1 cellular context compared by ENCODE assay signal in genomic region chr12:96401061-96401871, GRCh38.
TF ChIP-seq lines count a peak whose summit lies in the region.

No MANE protein-coding gene starts in this region.

TF ChIP-seq in HEK293, 187 proteins besides CTCF, POLR2A, EP300 and RAD21 (continued from another document and continues in another):
- TF ChIP-seq ZNF10 (tag by site-specific recombination; IDR thresholded peaks at IDR 0.05) (no peak), EGR2 (tag by site-specific recombination; IDR thresholded peaks at IDR 0.05; ENCODE audit: low read depth) (no peak), ZNF501 (tag by site-specific recombination; IDR thresholded peaks at IDR 0.05) (no peak), ZNF138 (tag by site-specific recombination; IDR thresholded peaks at IDR 0.05; ENCODE audit: borderline replicate concordance) (no peak), ZFP3 (tag by site-specific recombination; IDR thresholded peaks at IDR 0.05; ENCODE audit: low read depth) (no peak), ZNF169 (tag by site-specific recombination; IDR thresholded peaks at IDR 0.05) (no peak), ZNF596 (tag by site-specific recombination; IDR thresholded peaks at IDR 0.05) (no peak), ZNF184 (tag by site-specific recombination; IDR thresholded peaks at IDR 0.05) (no peak), KLF10 (tag by site-specific recombination; IDR thresholded peaks at IDR 0.05) (0 out of 2 replicates have a peak, but pooled peaks have one; percentile 13), ZSCAN18 (tag by site-specific recombination; IDR thresholded peaks at IDR 0.05) (no peak), ZNF558 (tag by site-specific recombination; IDR thresholded peaks at IDR 0.05) (no peak), ZNF629 (tag by site-specific recombination; IDR thresholded peaks at IDR 0.05) (peak; percentile 61), ZNF658 (tag by site-specific recombination; IDR thresholded peaks at IDR 0.05) (no peak), ZNF843 (tag by site-specific recombination; IDR thresholded peaks at IDR 0.05) (peak; percentile 42; the same call in 1 of the 2 replicates), ZNF341 (tag by site-specific recombination; IDR thresholded peaks at IDR 0.05; ENCODE audit: low read depth) (no peak), GLI2 (tag by site-specific recombination; IDR thresholded peaks at IDR 0.05; ENCODE audit: borderline replicate concordance, low read depth) (no peak), ZBTB8A (tag by site-specific recombination; IDR thresholded peaks at IDR 0.05) (no peak), ZNF510 (tag by site-specific recombination; IDR thresholded peaks at IDR 0.05; ENCODE audit: insufficient replicate concordance) (no peak), ZNF549 (tag by site-specific recombination; IDR thresholded peaks at IDR 0.05) (no peak), ZNF416 (tag by site-specific recombination; IDR thresholded peaks at IDR 0.05) (no peak), ZNF544 (tag by site-specific recombination; IDR thresholded peaks at IDR 0.05) (no peak), KLF7 (tag by site-specific recombination; IDR thresholded peaks at IDR 0.05; ENCODE audit: borderline replicate concordance) (no peak), YY2 (tag by site-specific recombination; IDR thresholded peaks at IDR 0.05) (no peak), ZNF114 (tag by site-specific recombination; IDR thresholded peaks at IDR 0.05) (no peak), SETDB1 (IDR thresholded peaks at IDR 0.05; ENCODE audit: insufficient read length, low read length) (no peak), IKZF3 (tag by site-specific recombination; IDR thresholded peaks at IDR 0.05) (peak; percentile 60; the same call in 1 of the 2 replicates), ZNF354C (tag by site-specific recombination; IDR thresholded peaks at IDR 0.05; ENCODE audit: borderline replicate concordance, low read depth) (no peak), ZNF26 (tag by site-specific recombination; IDR thresholded peaks at IDR 0.05) (no peak), ZBTB20 (tag by site-specific recombination; IDR thresholded peaks at IDR 0.05) (no peak; the same call in 1 of the 2 replicates), OSR2 (tag by site-specific recombination; IDR thresholded peaks at IDR 0.05) (0 out of 2 replicates have a peak, but pooled peaks have one; percentile 35), ZFP37 (tag by site-specific recombination; IDR thresholded peaks at IDR 0.05) (no peak), ZNF274 (IDR thresholded peaks at IDR 0.05; ENCODE audit: low read length) (no peak), ZNF274 (tag by site-specific recombination; IDR thresholded peaks at IDR 0.05; ENCODE audit: borderline replicate concordance) (no peak), GLI4 (tag by site-specific recombination; IDR thresholded peaks at IDR 0.05) (no peak), ZNF19 (tag by site-specific recombination; IDR thresholded peaks at IDR 0.05; ENCODE audit: low read depth) (no peak), ZNF366 (tag by site-specific recombination; conservative IDR thresholded peaks at IDR 0.05) (peak; percentile 77), ZSCAN16 (tag by site-specific recombination; IDR thresholded peaks at IDR 0.05) (no peak), ZNF701 (tag by site-specific recombination; IDR thresholded peaks at IDR 0.05) (no peak), ZBTB6 (tag by site-specific recombination; IDR thresholded peaks at IDR 0.05) (no peak), ZNF610 (tag by site-specific recombination; IDR thresholded peaks at IDR 0.05; ENCODE audit: borderline replicate concordance) (no peak), HOXC10 (CRISPR knock-in tag; IDR thresholded peaks at IDR 0.05) (no peak), KLF1 (tag by site-specific recombination; IDR thresholded peaks at IDR 0.05) (no peak), ZNF777 (tag by site-specific recombination; IDR thresholded peaks at IDR 0.05; ENCODE audit: borderline replicate concordance) (no peak), ZNF362 (tag by site-specific recombination; IDR thresholded peaks at IDR 0.05) (peak; percentile 98), ZNF548 (tag by site-specific recombination; IDR thresholded peaks at IDR 0.05) (no peak), ZNF174 (tag by site-specific recombination; IDR thresholded peaks at IDR 0.05) (no peak), ZSCAN23 (tag by site-specific recombination; IDR thresholded peaks at IDR 0.05) (no peak), ZBTB48 (tag by site-specific recombination; IDR thresholded peaks at IDR 0.05) (no peak), INSM2 (tag by site-specific recombination; IDR thresholded peaks at IDR 0.05) (no peak), SCRT1 (tag by site-specific recombination; IDR thresholded peaks at IDR 0.05; ENCODE audit: borderline replicate concordance) (no peak), ZNF37A (tag by site-specific recombination; IDR thresholded peaks at IDR 0.05) (no peak), ZNF324 (tag by site-specific recombination; IDR thresholded peaks at IDR 0.05) (no peak), FEZF1 (tag by site-specific recombination; IDR thresholded peaks at IDR 0.05) (peak; percentile 60), ZNF600 (tag by site-specific recombination; IDR thresholded peaks at IDR 0.05) (no peak), ZNF433 (tag by site-specific recombination; IDR thresholded peaks at IDR 0.05; ENCODE audit: low read depth) (no peak), REPIN1 (tag by site-specific recombination; IDR thresholded peaks at IDR 0.05; ENCODE audit: low read depth) (no peak), KLF17 (tag by site-specific recombination; IDR thresholded peaks at IDR 0.05) (no peak), ZNF248 (tag by site-specific recombination; IDR thresholded peaks at IDR 0.05) (no peak), ZNF677 (tag by site-specific recombination; IDR thresholded peaks at IDR 0.05) (no peak)
- TF ChIP-seq, protein P1, sequence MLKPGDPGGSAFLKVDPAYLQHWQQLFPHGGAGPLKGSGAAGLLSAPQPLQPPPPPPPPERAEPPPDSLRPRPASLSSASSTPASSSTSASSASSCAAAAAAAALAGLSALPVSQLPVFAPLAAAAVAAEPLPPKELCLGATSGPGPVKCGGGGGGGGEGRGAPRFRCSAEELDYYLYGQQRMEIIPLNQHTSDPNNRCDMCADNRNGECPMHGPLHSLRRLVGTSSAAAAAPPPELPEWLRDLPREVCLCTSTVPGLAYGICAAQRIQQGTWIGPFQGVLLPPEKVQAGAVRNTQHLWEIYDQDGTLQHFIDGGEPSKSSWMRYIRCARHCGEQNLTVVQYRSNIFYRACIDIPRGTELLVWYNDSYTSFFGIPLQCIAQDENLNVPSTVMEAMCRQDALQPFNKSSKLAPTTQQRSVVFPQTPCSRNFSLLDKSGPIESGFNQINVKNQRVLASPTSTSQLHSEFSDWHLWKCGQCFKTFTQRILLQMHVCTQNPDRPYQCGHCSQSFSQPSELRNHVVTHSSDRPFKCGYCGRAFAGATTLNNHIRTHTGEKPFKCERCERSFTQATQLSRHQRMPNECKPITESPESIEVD (tag by site-specific recombination; IDR thresholded peaks at IDR 0.05) = peak; percentile 93
- TF ChIP-seq, protein P2, sequence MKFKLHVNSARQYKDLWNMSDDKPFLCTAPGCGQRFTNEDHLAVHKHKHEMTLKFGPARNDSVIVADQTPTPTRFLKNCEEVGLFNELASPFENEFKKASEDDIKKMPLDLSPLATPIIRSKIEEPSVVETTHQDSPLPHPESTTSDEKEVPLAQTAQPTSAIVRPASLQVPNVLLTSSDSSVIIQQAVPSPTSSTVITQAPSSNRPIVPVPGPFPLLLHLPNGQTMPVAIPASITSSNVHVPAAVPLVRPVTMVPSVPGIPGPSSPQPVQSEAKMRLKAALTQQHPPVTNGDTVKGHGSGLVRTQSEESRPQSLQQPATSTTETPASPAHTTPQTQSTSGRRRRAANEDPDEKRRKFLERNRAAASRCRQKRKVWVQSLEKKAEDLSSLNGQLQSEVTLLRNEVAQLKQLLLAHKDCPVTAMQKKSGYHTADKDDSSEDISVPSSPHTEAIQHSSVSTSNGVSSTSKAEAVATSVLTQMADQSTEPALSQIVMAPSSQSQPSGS (tag by site-specific recombination; IDR thresholded peaks at IDR 0.05; ENCODE audit: low read depth) = no peak
- TF ChIP-seq, protein P3, sequence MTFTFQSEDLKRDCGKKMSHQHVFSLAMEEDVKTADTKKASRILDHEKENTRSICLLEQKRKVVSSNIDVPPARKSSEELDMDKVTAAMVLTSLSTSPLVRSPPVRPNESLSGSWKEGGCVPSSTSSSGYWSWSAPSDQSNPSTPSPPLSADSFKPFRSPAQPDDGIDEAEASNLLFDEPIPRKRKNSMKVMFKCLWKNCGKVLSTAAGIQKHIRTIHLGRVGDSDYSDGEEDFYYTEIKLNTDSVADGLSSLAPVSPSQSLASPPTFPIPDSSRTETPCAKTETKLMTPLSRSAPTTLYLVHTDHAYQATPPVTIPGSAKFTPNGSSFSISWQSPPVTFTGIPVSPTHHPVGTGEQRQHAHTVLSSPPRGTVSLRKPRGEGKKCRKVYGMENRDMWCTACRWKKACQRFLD (tag by site-specific recombination; IDR thresholded peaks at IDR 0.05) = no peak
- TF ChIP-seq, protein P4, sequence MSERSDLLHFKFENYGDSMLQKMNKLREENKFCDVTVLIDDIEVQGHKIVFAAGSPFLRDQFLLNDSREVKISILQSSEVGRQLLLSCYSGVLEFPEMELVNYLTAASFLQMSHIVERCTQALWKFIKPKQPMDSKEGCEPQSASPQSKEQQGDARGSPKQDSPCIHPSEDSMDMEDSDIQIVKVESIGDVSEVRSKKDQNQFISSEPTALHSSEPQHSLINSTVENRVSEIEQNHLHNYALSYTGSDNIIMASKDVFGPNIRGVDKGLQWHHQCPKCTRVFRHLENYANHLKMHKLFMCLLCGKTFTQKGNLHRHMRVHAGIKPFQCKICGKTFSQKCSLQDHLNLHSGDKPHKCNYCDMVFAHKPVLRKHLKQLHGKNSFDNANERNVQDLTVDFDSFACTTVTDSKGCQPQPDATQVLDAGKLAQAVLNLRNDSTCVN (tag by site-specific recombination; optimal IDR thresholded peaks at IDR 0.05) = no peak
